Comparison of ENCODE assay signal across 24 cellular contexts in the genomic region with DNA sequence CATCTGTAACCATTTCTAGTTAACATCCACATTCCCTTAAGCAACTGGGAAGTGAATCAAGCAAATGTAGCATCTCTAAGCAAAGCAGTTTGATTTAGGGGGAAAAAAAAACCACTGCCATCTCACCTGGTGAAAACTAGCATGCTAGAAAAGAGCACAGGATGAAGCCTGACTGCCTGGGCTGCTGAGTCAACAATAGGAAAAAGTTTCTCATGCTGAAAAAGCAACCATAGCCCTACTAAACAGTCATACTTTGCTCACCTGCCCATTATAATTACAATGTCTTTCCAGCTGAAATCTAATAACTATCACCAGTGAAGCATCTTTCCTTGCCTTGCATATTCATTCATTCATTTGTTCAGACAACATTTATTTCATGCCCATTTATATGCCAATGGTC.
DNase-seq lines count a peak whose midpoint lies in the region; ATAC-seq and TF ChIP-seq lines count a peak whose summit lies in the region.
"Had no signal": no experiment of that assay in that cellular context is flagged by ENCODE, and none has a peak within 500 bp of the region (broad histone marks: within the 10 kb centered on the region; RNA-seq: fewer than 3 reads in every experiment).

No MANE protein-coding gene starts in this region.

- H3K4me3 Mint-ChIP-seq in endothelial cell (ENCODE audit: unreplicated experiment) = no peak overlapping the region
- H3K4me3 Mint-ChIP-seq: activated CD4-positive, alpha-beta T cell treated with anti-CD3 and anti-CD28 coated beads, Interleukin-2, amount 10 ng/mL, durations not matched to agents 24 days and 14 days; activated naive CD4-positive, alpha-beta T cell treated with anti-CD3 and anti-CD28 coated beads, Interleukin-2, amount 50 U/mL, for 24 hours; CD8-positive, alpha-beta T cell; memory B cell; T-cell had no signal

- H3K27me3 ChIP-seq in SK-N-SH (ENCODE audit: insufficient read depth) (no peaks in the 10 kb centered on the region), ACC112 (ENCODE audit: insufficient read depth, low read length) (no peaks in the 10 kb centered on the region), PC-3 (ENCODE audit: low read length) (0 out of 2 replicates have a peak, but pooled peaks cover 3% of the 10 kb centered on the region), SJCRH30 (no peaks in the 10 kb centered on the region), body of pancreas (no peaks in the 10 kb centered on the region)
- H3K27me3 ChIP-seq: esophagus squamous epithelium, upper lobe of left lung had no signal

- H3K36me3 ChIP-seq in SK-N-SH (replicated peaks in 1 of 2; ENCODE audit: control insufficient read depth in 1 of 2, insufficient read depth in 2 of 2, low read length in 1 of 2) (no peaks in the 10 kb centered on the region), ACC112 (ENCODE audit: insufficient read depth, low read length) (no peaks in the 10 kb centered on the region), PC-3 (ENCODE audit: low read depth, low read length) (no peaks in the 10 kb centered on the region), SJCRH30 (no peaks in the 10 kb centered on the region), body of pancreas (replicated peaks in 1 of 2; ENCODE audit: insufficient read depth in 1 of 2, low read depth in 2 of 2) (no peaks in the 10 kb centered on the region)
- H3K36me3 ChIP-seq: esophagus squamous epithelium, upper lobe of left lung had no signal

- TF ChIP-seq EP300 in SK-N-SH (IDR thresholded peaks at IDR 0.05; ENCODE audit: borderline replicate concordance in 1 of 2, low read depth in 1 of 2, low read length in 1 of 2) = no peak

- no peaks in the 10 kb centered on the region for H3K9me3 Mint-ChIP-seq in endothelial cell (ENCODE audit: unreplicated experiment)
- H3K9me3 Mint-ChIP-seq: activated naive CD4-positive, alpha-beta T cell treated with anti-CD3 and anti-CD28 coated beads, Interleukin-2, amount 50 U/mL, for 24 hours; CD8-positive, alpha-beta T cell; T-cell had no signal

- POLR2A ChIA-PET in SK-N-SH (lab: Yijun Ruan, JAX) = no interaction called here
- POLR2A ChIA-PET in PC-3 (lab: Charles Lee; ENCODE audit: unreplicated experiment) = no interaction called here

- H3K4me1 ChIP-seq in SK-N-SH (ENCODE audit: control insufficient read depth in 1 of 2, insufficient read depth in 2 of 2, low read depth in 1 of 2, low read length in 1 of 2) (peaks cover 0 to 24% of the 10 kb centered on the region in 2 experiments), ACC112 (ENCODE audit: control insufficient read depth, insufficient read depth, low read length, unreplicated experiment) (peaks cover 38% of the 10 kb centered on the region), PC-3 (ENCODE audit: insufficient read depth, low read length) (no peaks in the 10 kb centered on the region), SJCRH30 (no peaks in the 10 kb centered on the region), body of pancreas (no peaks in the 10 kb centered on the region)

- H3K36me3 Mint-ChIP-seq in endothelial cell (ENCODE audit: low read depth, unreplicated experiment) = no peaks in the 10 kb centered on the region
- H3K36me3 Mint-ChIP-seq: activated naive CD4-positive, alpha-beta T cell treated with anti-CD3 and anti-CD28 coated beads, Interleukin-2, amount 50 U/mL, for 24 hours; CD8-positive, alpha-beta T cell; memory B cell; T-cell had no signal

- CTCF ChIA-PET in SK-N-SH (lab: Yijun Ruan, JAX) (no interaction called here), PC-3 (lab: Charles Lee) (no interaction called here)

- H3K27ac ChIP-seq in SK-N-SH (ENCODE audit: low read depth in 2 of 2, low read length in 1 of 2) (peak overlapping the region in 1 of 2 experiments; percentile 86; a peak in 3 of 4 replicates), ACC112 (ENCODE audit: low read depth, low read length) (peak overlapping the region; percentile 79), PC-3 (ENCODE audit: low read length) (peak overlapping the region; percentile 4; the same call in 1 of the 2 replicates), epithelial cell of prostate (peak overlapping the region; percentile 86), SJCRH30 (no peak overlapping the region), body of pancreas (no peak overlapping the region)
- H3K27ac ChIP-seq: 22Rv1, esophagus squamous epithelium, upper lobe of left lung had no signal

- peak overlapping the region; percentile 36; the same call in 1 of the 2 replicates for H3K9ac ChIP-seq in SK-N-SH
- no peak overlapping the region for H3K9ac ChIP-seq in PC-3 (ENCODE audit: low read length)

- TF ChIP-seq POLR2A in body of pancreas (IDR thresholded peaks at IDR 0.05) = no peak

- H4K20me1 ChIP-seq in SK-N-SH (ENCODE audit: insufficient read depth) (no peaks in the 10 kb centered on the region), PC-3 (ENCODE audit: low read length) (no peaks in the 10 kb centered on the region)

- ATAC-seq in SK-N-SH treated with all-trans-retinoic acid at 6 μM for 48 hours = no peak
- no peak for ATAC-seq in PC-3
- no peak for ATAC-seq in body of pancreas
- ATAC-seq: CD8-positive, alpha-beta T cell; HCT116; T-cell had no signal

- DNase-seq in SK-N-SH = no peak
- no peak for DNase-seq in PC-3
- no peak for DNase-seq in epithelial cell of prostate (ENCODE audit: low read depth, low spot score)
- DNase-seq in SJCRH30 = no peak
- DNase-seq in endothelial cell (ENCODE audit: low spot score) = no peak
- no peak for DNase-seq in body of pancreas
- DNase-seq: activated CD4-positive, alpha-beta T cell treated with anti-CD3 and anti-CD28 coated beads, Interleukin-2, amount 10 ng/mL, durations not matched to agents 24 days and 14 days; AML-193; CD8-positive, alpha-beta T cell; effector CD8-positive, alpha-beta T cell; esophagus squamous epithelium; KBM-7; NCI-H1092; NCI-H2029; NCI-H748 treated with DMSO at 0.1 percent for 48 hours; Right ventricle myocardium superior; T-cell; upper lobe of left lung had no signal

- intact Hi-C loops in PC-3 (cut with micrococcal nuclease) (no loop called here), body of pancreas (cut with DNase I) (no loop called here)

- H3K4me2 ChIP-seq in SK-N-SH (peak overlapping the region; percentile 74), PC-3 (ENCODE audit: low read length) (no peak overlapping the region)

- TF ChIP-seq CTCF in SK-N-SH (IDR thresholded peaks at IDR 0.05) (no peak), PC-3 (conservative IDR thresholded peaks at IDR 0.05; ENCODE audit: low read depth, low read length) (no peak), endothelial cell (IDR thresholded peaks at IDR 0.05; ENCODE audit: unreplicated experiment) (no peak), body of pancreas (IDR thresholded peaks at IDR 0.05) (no peak)

- H3K4me3 ChIP-seq in SK-N-SH (ENCODE audit: low read depth in 2 of 2, low read length in 1 of 2) (peak overlapping the region in 1 of 2 experiments; percentile 1; a peak in 1 of 4 replicates), ACC112 (ENCODE audit: low read depth, low read length) (0 out of 2 replicates have a peak overlapping the region, but pooled peaks have one; percentile 11), PC-3 (ENCODE audit: low read length) (no peak overlapping the region), SJCRH30 (no peak overlapping the region), body of pancreas (no peak overlapping the region)
- H3K4me3 ChIP-seq: esophagus squamous epithelium, upper lobe of left lung had no signal

- BruUV-seq in PC-3 (replicated peaks; lab: Mats Ljungman, UMichigan) = no TSS peak

- H3K27me3 Mint-ChIP-seq in endothelial cell (ENCODE audit: unreplicated experiment) = no peaks in the 10 kb centered on the region
- H3K27me3 Mint-ChIP-seq: activated CD4-positive, alpha-beta T cell treated with anti-CD3 and anti-CD28 coated beads, Interleukin-2, amount 10 ng/mL, durations not matched to agents 24 days and 14 days; activated naive CD4-positive, alpha-beta T cell treated with anti-CD3 and anti-CD28 coated beads, Interleukin-2, amount 50 U/mL, for 24 hours; T-cell had no signal

- H3K27ac Mint-ChIP-seq in endothelial cell (ENCODE audit: unreplicated experiment) = no peak overlapping the region
- H3K27ac Mint-ChIP-seq: activated CD4-positive, alpha-beta T cell treated with anti-CD3 and anti-CD28 coated beads, Interleukin-2, amount 10 ng/mL, durations not matched to agents 24 days and 14 days; activated naive CD4-positive, alpha-beta T cell treated with anti-CD3 and anti-CD28 coated beads, Interleukin-2, amount 50 U/mL, for 24 hours; CD8-positive, alpha-beta T cell; memory B cell; T-cell had no signal

- no peaks in the 10 kb centered on the region for H3K9me3 ChIP-seq in SK-N-SH
- no peaks in the 10 kb centered on the region for H3K9me3 ChIP-seq in PC-3 (ENCODE audit: low read length)
- H3K9me3 ChIP-seq in SJCRH30 (replicated peaks) = no peaks in the 10 kb centered on the region
- H3K9me3 ChIP-seq in body of pancreas = no peaks in the 10 kb centered on the region
- H3K9me3 ChIP-seq: esophagus squamous epithelium, upper lobe of left lung had no signal

- H3K9me2 ChIP-seq in SK-N-SH (no peaks in the 10 kb centered on the region), PC-3 (replicated peaks; ENCODE audit: low read length) (no peaks in the 10 kb centered on the region)

- H3K4me1 Mint-ChIP-seq in endothelial cell (ENCODE audit: unreplicated experiment) = no peaks in the 10 kb centered on the region

- H2AFZ ChIP-seq in SK-N-SH (ENCODE audit: low read depth) = no peak overlapping the region
- H2AFZ ChIP-seq in ACC112 (ENCODE audit: low read length, unreplicated experiment) = peak overlapping the region; percentile 66
- H2AFZ ChIP-seq in PC-3 (ENCODE audit: low read length) = no peak overlapping the region

- H3K79me2 ChIP-seq in SK-N-SH (ENCODE audit: insufficient read depth) (no peaks in the 10 kb centered on the region), ACC112 (ENCODE audit: control insufficient read depth, insufficient read depth, low read length, unreplicated experiment) (no peaks in the 10 kb centered on the region), PC-3 (ENCODE audit: low read length) (no peaks in the 10 kb centered on the region)

- H3F3A ChIP-seq in SK-N-SH (replicated peaks; ENCODE audit: insufficient read depth) (peaks cover 29% of the 10 kb centered on the region), PC-3 (ENCODE audit: low read length, unreplicated experiment) (no peaks in the 10 kb centered on the region)

- no peak for TF ChIP-seq RAD21 in SK-N-SH (IDR thresholded peaks at IDR 0.05; ENCODE audit: low read length)

TF ChIP-seq in SK-N-SH treated with all-trans-retinoic acid at 6 μM for 48 hours, 23 proteins besides CTCF, POLR2A, EP300 and RAD21 (continues in another document):
- TF ChIP-seq PPARA (CRISPR knock-in tag; IDR thresholded peaks at IDR 0.05; ENCODE audit: borderline replicate concordance) (no peak), GLIS3 (CRISPR knock-in tag; IDR thresholded peaks at IDR 0.05) (no peak), BACH2 (CRISPR knock-in tag; IDR thresholded peaks at IDR 0.05; ENCODE audit: borderline replicate concordance) (no peak), SNAI2 (CRISPR knock-in tag; IDR thresholded peaks at IDR 0.05) (no peak), OSR1 (CRISPR knock-in tag; IDR thresholded peaks at IDR 0.05) (no peak)

Comparison
In these comparisons a context has a peak if more than half of its experiments do, and no peak if none do; other contexts are left out.
1. H3K27ac ChIP-seq: peak in ACC112 (single experiment), PC-3 (single experiment) and epithelial cell of prostate (single experiment); none in SJCRH30 (single experiment) and body of pancreas (0 of 4).